ENCODE assay signal across 17 cellular contexts in the genomic region with DNA sequence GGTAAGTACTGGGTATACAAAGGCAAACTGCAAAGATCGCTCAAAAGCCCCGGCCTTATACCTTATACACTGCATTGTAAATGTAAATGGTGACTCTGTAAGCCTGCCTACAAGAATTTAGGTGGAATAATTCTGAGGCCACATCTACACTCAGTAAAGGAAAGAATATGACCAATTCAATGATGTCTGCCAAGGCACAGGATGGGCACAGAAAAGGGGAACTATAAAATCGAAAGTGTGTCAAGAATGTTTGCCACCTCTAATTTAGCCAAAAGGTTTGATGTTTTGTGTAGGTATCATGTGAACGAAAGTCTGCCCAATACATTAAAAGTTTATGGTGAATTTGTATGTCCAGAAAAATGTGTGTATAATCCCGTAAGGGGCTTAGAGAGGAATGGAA.
DNase-seq lines count a peak whose midpoint lies in the region; ATAC-seq, FAIRE-seq and TF ChIP-seq lines count a peak whose summit lies in the region.
"Had no signal": no experiment of that assay in that cellular context is flagged by ENCODE, and none has a peak within 500 bp of the region (broad histone marks: within the 10 kb centered on the region; RNA-seq: fewer than 3 reads in every experiment).

No MANE protein-coding gene starts in this region.

- H3K4me1 Mint-ChIP-seq in activated T-cell treated with anti-CD3 and anti-CD28 coated beads, Interleukin-2, amount 50 U/mL, for 24 hours (ENCODE audit: low read depth) = peaks cover 90% of the 10 kb centered on the region
- H3K4me1 Mint-ChIP-seq in activated naive CD8-positive, alpha-beta T cell treated with anti-CD3 and anti-CD28 coated beads, Interleukin-2, amount 10 ng/mL, durations not matched to agents 7 days and 5 days = peaks cover 74% of the 10 kb centered on the region

- H3K36me3 Mint-ChIP-seq in activated T-cell treated with anti-CD3 and anti-CD28 coated beads, Interleukin-2, amount 50 U/mL, for 24 hours (ENCODE audit: low read depth) = peaks cover 36% of the 10 kb centered on the region
- peaks cover 22% of the 10 kb centered on the region for H3K36me3 Mint-ChIP-seq in activated naive CD8-positive, alpha-beta T cell treated with anti-CD3 and anti-CD28 coated beads, Interleukin-2, amount 10 ng/mL, durations not matched to agents 7 days and 5 days

- in situ Hi-C loops in ACHN (cut with HindIII; ENCODE audit: low pct_ligation_motif_present, low pct_unique_long_range_greater_than_20kb, low sequenced_read_pairs) = no loop called here

- H3K27me3 Mint-ChIP-seq in activated T-cell treated with anti-CD3 and anti-CD28 coated beads, Interleukin-2, amount 50 U/mL, for 24 hours = no peaks in the 10 kb centered on the region
- H3K27me3 Mint-ChIP-seq in activated naive CD8-positive, alpha-beta T cell treated with anti-CD3 and anti-CD28 coated beads, Interleukin-2, amount 10 ng/mL, durations not matched to agents 7 days and 5 days = no peaks in the 10 kb centered on the region

- POLR2A ChIA-PET in activated naive CD8-positive, alpha-beta T cell treated with anti-CD3 and anti-CD28 coated beads, Interleukin-2, amount 10 ng/mL, durations not matched to agents 7 days and 5 days (lab: Charles Lee) = interaction anchor here (0.9 to 5.1 kb wide), 5 partner anchors 9 to 95 kb away, joined by 3 to 54 read pairs (median 4); partner anchors contain the start of gene FOXP1

- TF ChIP-seq POLR2A in NB4 (IDR thresholded peaks at IDR 0.05; ENCODE audit: extremely low read depth, insufficient read length) = no peak
- TF ChIP-seq POLR2A in H54 (IDR thresholded peaks at IDR 0.05; ENCODE audit: low read depth, low read length) = no peak

- H3K4me3 ChIP-seq in NB4 (ENCODE audit: low read depth, low read length) = no peak overlapping the region
- H3K4me3 ChIP-seq: stomach had no signal

- no peak for DNase-seq in activated T-cell treated with anti-CD3 and anti-CD28 coated beads, Interleukin-2, amount 50 U/mL, for 24 hours
- no peak for DNase-seq in activated T-cell treated with anti-CD3 and anti-CD28 coated beads, Interleukin-2, amount 50 U/mL, for 48 hours
- DNase-seq in NB4 (ENCODE audit: low read depth) (peak; percentile 33), H54 (ENCODE audit: insufficient read length, low spot score) (no peak), ACHN (no peak), kidney tubule cell (ENCODE audit: low spot score) (no peak)
- no peak for DNase-seq in activated naive CD8-positive, alpha-beta T cell treated with anti-CD3 and anti-CD28 coated beads, Interleukin-2, amount 10 ng/mL, durations not matched to agents 7 days and 5 days
- no peak for DNase-seq in stimulated activated naive CD8-positive, alpha-beta T cell treated with anti-CD3 and anti-CD28 coated beads, Interleukin-15, Interleukin-2, amounts not matched to agents 100 U/mL and 50 U/mL, for 24 hours
- DNase-seq: activated gamma-delta T cell; Calu3; effector CD8-positive, alpha-beta T cell; H9; NCI-H2081; posterior cingulate gyrus; stomach had no signal

- peak overlapping the region; percentile 90 for H3K27ac Mint-ChIP-seq in activated T-cell treated with anti-CD3 and anti-CD28 coated beads, Interleukin-2, amount 50 U/mL, for 24 hours
- H3K27ac Mint-ChIP-seq in activated naive CD8-positive, alpha-beta T cell treated with anti-CD3 and anti-CD28 coated beads, Interleukin-2, amount 10 ng/mL, durations not matched to agents 7 days and 5 days = peak overlapping the region; percentile 92
- H3K27ac Mint-ChIP-seq: T-helper 1 cell treated with Interleukin-12 subunit alpha and Interleukin-12 subunit beta and Interleukin-4 antibody, amounts not matched to agents 30 μg/mL and 1 μg/mL, for 36 hours had no signal

- peak overlapping the region; percentile 67 for H3K4me3 Mint-ChIP-seq in activated T-cell treated with anti-CD3 and anti-CD28 coated beads, Interleukin-2, amount 50 U/mL, for 24 hours
- peak overlapping the region; percentile 77 for H3K4me3 Mint-ChIP-seq in activated naive CD8-positive, alpha-beta T cell treated with anti-CD3 and anti-CD28 coated beads, Interleukin-2, amount 10 ng/mL, durations not matched to agents 7 days and 5 days
- H3K4me3 Mint-ChIP-seq: H9 had no signal

- H3K9me3 Mint-ChIP-seq in activated T-cell treated with anti-CD3 and anti-CD28 coated beads, Interleukin-2, amount 50 U/mL, for 24 hours = peaks cover 6% of the 10 kb centered on the region
- peaks cover 3% of the 10 kb centered on the region for H3K9me3 Mint-ChIP-seq in activated naive CD8-positive, alpha-beta T cell treated with anti-CD3 and anti-CD28 coated beads, Interleukin-2, amount 10 ng/mL, durations not matched to agents 7 days and 5 days

- no peak for TF ChIP-seq CTCF in NB4 (IDR thresholded peaks at IDR 0.05; ENCODE audit: low read depth, low read length)

- ATAC-seq in activated naive CD8-positive, alpha-beta T cell treated with anti-CD3 and anti-CD28 coated beads, Interleukin-2, amount 10 ng/mL, durations not matched to agents 7 days and 5 days (ENCODE audit: low read depth) = peak; percentile 12
- peak; percentile 37 for ATAC-seq in stimulated activated naive CD8-positive, alpha-beta T cell treated with anti-CD3 and anti-CD28 coated beads, Interleukin-15, Interleukin-2, amounts not matched to agents 100 U/mL and 50 U/mL, for 24 hours

- FAIRE-seq in H54 (lab: Jason Lieb, UNC) = no peak
- FAIRE-seq: bronchial epithelial cell had no signal
